In the genomic region with DNA sequence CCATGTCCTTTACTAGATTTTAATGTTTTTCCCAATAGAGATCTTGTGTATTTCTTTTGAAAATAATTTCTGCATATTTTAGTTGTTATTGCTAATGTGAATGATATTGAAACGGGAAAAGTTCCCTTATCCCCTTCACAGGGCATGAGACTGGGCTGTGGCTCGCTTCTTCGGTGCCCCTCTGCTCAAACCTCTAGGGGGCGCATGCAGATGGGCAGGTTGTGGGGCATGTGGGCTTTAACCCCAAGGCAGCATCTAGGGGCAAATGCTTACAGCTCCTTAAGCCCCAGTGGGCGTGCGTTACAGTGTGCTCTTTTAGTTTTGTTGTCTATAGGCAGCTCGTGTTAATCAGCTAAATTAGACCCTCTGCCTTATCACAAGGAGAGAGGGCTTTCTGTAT, we compare ENCODE assay signal across 10 cellular contexts.
DNase-seq lines count a peak whose midpoint lies in the region; ATAC-seq and TF ChIP-seq lines count a peak whose summit lies in the region.
"Had no signal": no experiment of that assay in that cellular context is flagged by ENCODE, and none has a peak within 500 bp of the region (broad histone marks: within the 10 kb centered on the region; RNA-seq: fewer than 3 reads in every experiment).

No MANE protein-coding gene starts in this region.

- no peaks in the 10 kb centered on the region for H3K9me2 ChIP-seq in GM23248 (ENCODE audit: insufficient read depth)

- H3K4me3 Mint-ChIP-seq in Caco-2 (ENCODE audit: unreplicated experiment), result no peak overlapping the region

- ATAC-seq in GM19452 (IDR thresholded peaks at IDR 0.05; ENCODE audit: unreplicated experiment), result no peak

- peak in 1 of 2 experiments; percentile 30 for DNase-seq in Caco-2
- DNase-seq in GM23248, result peak; percentile 7
- peak; percentile 32 for DNase-seq in SK-MEL-5 (ENCODE audit: low read depth, low spot score)
- peak; percentile 12 for DNase-seq in iPS-NIHi11 (ENCODE audit: low spot score)
- DNase-seq in HPDE6-E6E7 (ENCODE audit: extremely low spot score), result no peak
- no peak for DNase-seq in effector CD4-positive, alpha-beta T cell
- no peak for DNase-seq in NCI-H1930 (lab: John Stamatoyannopoulos, UW)
- DNase-seq: activated CD4-positive, alpha-beta T cell treated with anti-CD3 and anti-CD28 coated beads for 1 hour; NCI-H2081 had no signal

- H3F3A ChIP-seq in GM23248 (ENCODE audit: insufficient read depth), result no peaks in the 10 kb centered on the region

- whole genome bisulfite sequencing in GM23248 (ENCODE audit: low coverage in 1 of 2, low lambda C conversion rate in 2 of 2, missing lambda C conversion rate in 2 of 2), 2 experiments, result 86 to 98% methylated on average over 6 to 7 of the region's 7 CpGs

- POLR2A ChIA-PET in Caco-2 (lab: Charles Lee), result no interaction called here

- TF ChIP-seq CTCF in Caco-2 (IDR thresholded peaks at IDR 0.05; ENCODE audit: insufficient read depth in 1 of 2, low read depth in 1 of 2, low read length in 1 of 2, severe bottlenecking in 1 of 2, unreplicated experiment in 1 of 2), result peak; percentile 31 to 43

- no peak overlapping the region for H3K27ac Mint-ChIP-seq in Caco-2 (ENCODE audit: unreplicated experiment)

- no peaks in the 10 kb centered on the region for H3K27me3 ChIP-seq in Caco-2 (replicated peaks; ENCODE audit: control insufficient read depth, insufficient read depth, low read length)
- no peaks in the 10 kb centered on the region for H3K27me3 ChIP-seq in GM23248 (replicated peaks; ENCODE audit: insufficient read depth)

- no peaks in the 10 kb centered on the region for H3K4me1 ChIP-seq in Caco-2
- no peaks in the 10 kb centered on the region for H3K4me1 ChIP-seq in GM23248 (ENCODE audit: insufficient read depth)

- in situ Hi-C loops in GM23248 (cut with MboI), result no loop called here
- in situ Hi-C loops in SK-MEL-5 (cut with HindIII; ENCODE audit: low pct_unique_long_range_greater_than_20kb, low sequenced_read_pairs), result no loop called here

- CTCF ChIA-PET in Caco-2 (lab: Charles Lee), result no interaction called here

- H2AFZ ChIP-seq in GM23248, result no peak overlapping the region

- H3K36me3 Mint-ChIP-seq in Caco-2 (ENCODE audit: insufficient read depth, unreplicated experiment), result no peaks in the 10 kb centered on the region

- no peak overlapping the region for H3K27ac ChIP-seq in GM23248

- H3K4me1 Mint-ChIP-seq in Caco-2 (ENCODE audit: low read depth, unreplicated experiment), result no peaks in the 10 kb centered on the region

- no peak overlapping the region for H3K4me2 ChIP-seq in GM23248 (ENCODE audit: unreplicated experiment)

- H3K36me3 ChIP-seq in Caco-2 (ENCODE audit: control insufficient read depth, insufficient read depth, low read length), result no peaks in the 10 kb centered on the region
- H3K36me3 ChIP-seq in GM23248 (ENCODE audit: low read depth), result no peaks in the 10 kb centered on the region

- no peaks in the 10 kb centered on the region for H3K9me3 Mint-ChIP-seq in Caco-2 (ENCODE audit: unreplicated experiment)

- H3K79me2 ChIP-seq in GM23248 (ENCODE audit: insufficient read depth), result no peaks in the 10 kb centered on the region

- H4K20me1 ChIP-seq in GM23248 (ENCODE audit: insufficient read depth), result no peaks in the 10 kb centered on the region

- H3K9ac ChIP-seq in GM23248, result no peak overlapping the region

- BruUV-seq in Caco-2 (replicated peaks; lab: Mats Ljungman, UMichigan), result no TSS peak

- H3K27me3 Mint-ChIP-seq in Caco-2 (ENCODE audit: insufficient read depth, unreplicated experiment), result no peaks in the 10 kb centered on the region

- H3K9me3 ChIP-seq in Caco-2 (no peaks in the 10 kb centered on the region), GM23248 (ENCODE audit: low read depth) (no peaks in the 10 kb centered on the region)

- H3K4me3 ChIP-seq in Caco-2 (ENCODE audit: low read depth, low read length) (no peak overlapping the region), GM23248 (no peak overlapping the region)

- intact Hi-C loops in Caco-2 (cut with micrococcal nuclease; ENCODE audit: unreplicated experiment), result loop anchor here (1.0 kb wide), 1 partner anchor 473 kb away; no protein-coding TSS in a partner anchor

Comparison
In these comparisons a context has a peak if more than half of its experiments do, and no peak if none do; other contexts are left out.
1. DNase-seq: peak in GM23248 (single experiment), SK-MEL-5 (single experiment) and iPS-NIHi11 (single experiment); none in HPDE6-E6E7 (single experiment), effector CD4-positive, alpha-beta T cell (single experiment) and NCI-H1930 (0 of 2).